Comparison of ENCODE assay signal across 20 cellular contexts in genomic region chr1:56799605-56800398, GRCh38. TPM values are rescaled to one million over a fixed set of nuclear protein-coding genes. Genes with fewer than 3 reads are reported as not detected.
DNase-seq lines count a peak whose midpoint lies in the region; ATAC-seq and TF ChIP-seq lines count a peak whose summit lies in the region.
"Had no signal": no experiment of that assay in that cellular context is flagged by ENCODE, and none has a peak within 500 bp of the region (broad histone marks: within the 10 kb centered on the region; RNA-seq: fewer than 3 reads in every experiment).

No MANE protein-coding gene starts in this region.

- H3K4me1 Mint-ChIP-seq in CD4-positive, alpha-beta T cell (ENCODE audit: low read depth): no peaks in the 10 kb centered on the region
- H3K4me1 Mint-ChIP-seq: stimulated activated memory B cell treated with anti-CD40 and anti-IgM and Interleukin-4, amounts not matched to agents 10 μg/mL and 1 μg/mL and 100 μg/mL, for 72 hours had no signal

- CTCF ChIA-PET in OCI-LY7 (lab: Charles Lee; ENCODE audit: unreplicated experiment): no interaction called here
- CTCF ChIA-PET in CD4-positive, alpha-beta T cell (lab: Charles Lee): no interaction called here

- peaks cover 0 to 3% of the 10 kb centered on the region in 2 donors for H3K9me3 Mint-ChIP-seq in activated naive CD4-positive, alpha-beta T cell treated with anti-CD3 and anti-CD28 coated beads, Interleukin-2, amount 50 U/mL, for 72 hours
- no peaks in the 10 kb centered on the region for H3K9me3 Mint-ChIP-seq in CD4-positive, alpha-beta T cell
- H3K9me3 Mint-ChIP-seq: activated naive CD4-positive, alpha-beta T cell treated with anti-CD3 and anti-CD28 coated beads for 36 hours; H9; stimulated activated memory B cell treated with anti-CD40 and anti-IgM and Interleukin-4, amounts not matched to agents 10 μg/mL and 1 μg/mL and 100 μg/mL, for 72 hours had no signal

- H3K9me2 ChIP-seq in OCI-LY7 (ENCODE audit: insufficient read depth, low read length): no peaks in the 10 kb centered on the region

- H4K20me1 ChIP-seq in OCI-LY7 (ENCODE audit: insufficient read depth, low read length): no peaks in the 10 kb centered on the region

- H3K4me3 Mint-ChIP-seq in CD4-positive, alpha-beta T cell: no peak overlapping the region
- H3K4me3 Mint-ChIP-seq: activated naive CD4-positive, alpha-beta T cell treated with anti-CD3 and anti-CD28 coated beads for 36 hours; H9; stimulated activated memory B cell treated with anti-CD40 and anti-IgM and Interleukin-4, amounts not matched to agents 10 μg/mL and 1 μg/mL and 100 μg/mL, for 72 hours had no signal

- peak; percentile 65 for ATAC-seq in left ventricle myocardium superior
- no peak for ATAC-seq in HG02981 (IDR thresholded peaks at IDR 0.05; ENCODE audit: unreplicated experiment)
- ATAC-seq in activated naive CD4-positive, alpha-beta T cell treated with anti-CD3 and anti-CD28 coated beads, Interleukin-2, amount 50 U/mL, for 72 hours: no peak
- no peak for ATAC-seq in CD4-positive, alpha-beta T cell (ENCODE audit: poor library complexity)
- ATAC-seq: A549; stimulated activated memory B cell treated with anti-CD40 and anti-IgM and Interleukin-4, amounts not matched to agents 10 μg/mL and 1 μg/mL and 100 μg/mL, for 72 hours had no signal

- DNase-seq in A172 (ENCODE audit: low spot score) (peak; percentile 60), HT1080 (ENCODE audit: low read depth) (peak; percentile 75), astrocyte of the hippocampus (ENCODE audit: low read depth, low spot score) (peak; percentile 73), left ventricle myocardium superior (no peak), OCI-LY7 (ENCODE audit: low spot score) (no peak)
- no peak for DNase-seq in activated naive CD4-positive, alpha-beta T cell treated with anti-CD3 and anti-CD28 coated beads, Interleukin-2, amount 50 U/mL, for 72 hours (ENCODE audit: low spot score in 2 of 2)
- DNase-seq in CD4-positive, alpha-beta T cell: no peak
- DNase-seq: activated CD4-positive, alpha-beta T cell treated with anti-CD3 and anti-CD28 coated beads for 4 hours; activated CD8-positive, alpha-beta memory T cell treated with anti-CD3 and anti-CD28 coated beads, Interleukin-2, amount 50 U/mL, for 48 hours; activated naive CD4-positive, alpha-beta T cell treated with anti-CD3 and anti-CD28 coated beads for 36 hours; H9; NCI-H1694 treated with DMSO at 0.1 percent for 48 hours; NCI-H510A; pancreas; upper lobe of left lung had no signal

- H3K9me3 ChIP-seq in OCI-LY7 (ENCODE audit: low read length): no peaks in the 10 kb centered on the region
- H3K9me3 ChIP-seq in CD4-positive, alpha-beta T cell (ENCODE audit: control insufficient read depth, low read length): no peaks in the 10 kb centered on the region
- H3K9me3 ChIP-seq: A549, breast epithelium, pancreas, upper lobe of left lung had no signal

- H2AFZ ChIP-seq in OCI-LY7 (ENCODE audit: low read length): no peak overlapping the region

- H3K4me2 ChIP-seq in OCI-LY7 (ENCODE audit: low read length): no peak overlapping the region
- H3K4me2 ChIP-seq: A549 had no signal

- peaks cover 4% of the 10 kb centered on the region for H3K27me3 ChIP-seq in CD4-positive, alpha-beta T cell (ENCODE audit: control insufficient read depth, insufficient read depth, low read length)
- H3K27me3 ChIP-seq: breast epithelium, pancreas, upper lobe of left lung had no signal

- H3K79me2 ChIP-seq in OCI-LY7 (ENCODE audit: insufficient read depth, low read depth, low read length): no peaks in the 10 kb centered on the region

- H3K4me3 ChIP-seq in OCI-LY7 (ENCODE audit: low read depth, low read length, poor library complexity, severe bottlenecking): no peak overlapping the region
- H3K4me3 ChIP-seq: A549, breast epithelium, pancreas, upper lobe of left lung had no signal

- H3K27me3 Mint-ChIP-seq in CD4-positive, alpha-beta T cell: peaks cover 3% of the 10 kb centered on the region

- TF ChIP-seq CTCF in OCI-LY7 (conservative IDR thresholded peaks at IDR 0.05; ENCODE audit: low read length): no peak
- no peak for TF ChIP-seq CTCF in CD4-positive, alpha-beta T cell (IDR thresholded peaks at IDR 0.05)

- H3K27ac ChIP-seq in OCI-LY7 (ENCODE audit: low read depth, low read length, poor library complexity, severe bottlenecking): no peak overlapping the region
- H3K27ac ChIP-seq in CD4-positive, alpha-beta T cell (ENCODE audit: low read depth, low read length): no peak overlapping the region
- H3K27ac ChIP-seq: A549, breast epithelium, pancreas, upper lobe of left lung had no signal

- intact Hi-C loops in left ventricle myocardium superior (cut with micrococcal nuclease): no loop called here
- intact Hi-C loops in OCI-LY7 (cut with micrococcal nuclease; ENCODE audit: unreplicated experiment): no loop called here
- intact Hi-C loops in CD4-positive, alpha-beta T cell (cut with DNase I, micrococcal nuclease): no loop called here

- no peaks in the 10 kb centered on the region for H3K4me1 ChIP-seq in OCI-LY7 (ENCODE audit: insufficient read depth, low read length, poor library complexity, severe bottlenecking)
- H3K4me1 ChIP-seq: breast epithelium, pancreas had no signal

- BruUV-seq in OCI-LY7 (replicated peaks; lab: Mats Ljungman, UMichigan): no TSS peak

- H3K36me3 Mint-ChIP-seq in activated naive CD4-positive, alpha-beta T cell treated with anti-CD3 and anti-CD28 coated beads, Interleukin-2, amount 50 U/mL, for 72 hours: no peaks in the 10 kb centered on the region
- H3K36me3 Mint-ChIP-seq in CD4-positive, alpha-beta T cell (ENCODE audit: low read depth): no peaks in the 10 kb centered on the region
- H3K36me3 Mint-ChIP-seq: stimulated activated memory B cell treated with anti-CD40 and anti-IgM and Interleukin-4, amounts not matched to agents 10 μg/mL and 1 μg/mL and 100 μg/mL, for 72 hours had no signal

- POLR2A ChIA-PET in OCI-LY7 (lab: Charles Lee): interaction anchor here (0.6 to 1.1 kb wide), 3 partner anchors 224 to 1236 kb away, joined by 3 read pairs; no protein-coding TSS in a partner anchor
- POLR2A ChIA-PET in CD4-positive, alpha-beta T cell (lab: Charles Lee): no interaction called here

- no peak overlapping the region for H3K27ac Mint-ChIP-seq in activated naive CD4-positive, alpha-beta T cell treated with anti-CD3 and anti-CD28 coated beads, Interleukin-2, amount 50 U/mL, for 72 hours
- H3K27ac Mint-ChIP-seq in CD4-positive, alpha-beta T cell: no peak overlapping the region
- H3K27ac Mint-ChIP-seq: activated naive CD4-positive, alpha-beta T cell treated with anti-CD3 and anti-CD28 coated beads for 36 hours; H9; stimulated activated memory B cell treated with anti-CD40 and anti-IgM and Interleukin-4, amounts not matched to agents 10 μg/mL and 1 μg/mL and 100 μg/mL, for 72 hours had no signal

- no peaks in the 10 kb centered on the region for H3K36me3 ChIP-seq in OCI-LY7 (ENCODE audit: insufficient read depth, low read length)
- H3K36me3 ChIP-seq: breast epithelium, pancreas, upper lobe of left lung had no signal

RNA-seq across cellular contexts. Expression of gene FYB2, which starts 19.4 kb away (rescaled TPM):
- total RNA-seq in A172 (2014; rRNA removed; shearing (Covaris generic)): 0.14 TPM in 1 of 2 replicates, not detected in the other
- not detected in 2 replicates for total RNA-seq in HT1080 (2014; rRNA removed; shearing (Covaris generic))
- polyA plus RNA-seq in HT1080 (2015; cell fraction: cytosol; rRNA removed): not detected in 2 replicates
- polyA plus RNA-seq in HT1080 (2015; cell fraction: nucleus; rRNA removed): not detected in 2 replicates
- total RNA-seq in left ventricle myocardium superior (15.2 TPM), OCI-LY7 (2022) (not detected in 2 replicates)
- total RNA-seq in OCI-LY7 (2014; rRNA removed; shearing (Covaris generic)): not detected in 2 replicates
- not detected for total RNA-seq in activated naive CD4-positive, alpha-beta T cell treated with anti-CD3 and anti-CD28 coated beads, Interleukin-2, amount 50 U/mL, for 72 hours
- not detected for total RNA-seq in CD4-positive, alpha-beta T cell
- total RNA-seq: activated naive CD4-positive, alpha-beta T cell treated with anti-CD3 and anti-CD28 coated beads for 36 hours; fibroblast of villous mesenchyme had no signal
- polyA plus RNA-seq: A549 had no signal

RNA-seq across cellular contexts. Expression of gene C8A, which starts 54.8 kb away (rescaled TPM):
- total RNA-seq in A172 (2014; rRNA removed; shearing (Covaris generic)): not detected in 2 replicates
- total RNA-seq in HT1080 (2014; rRNA removed; shearing (Covaris generic)): not detected in 2 replicates
- not detected in 2 replicates for polyA plus RNA-seq in HT1080 (2015; cell fraction: cytosol; rRNA removed)
- not detected in 2 replicates for polyA plus RNA-seq in HT1080 (2015; cell fraction: nucleus; rRNA removed)
- total RNA-seq in left ventricle myocardium superior (not detected), OCI-LY7 (2022) (not detected in 2 replicates)
- total RNA-seq in OCI-LY7 (2014; rRNA removed; shearing (Covaris generic)): not detected in 2 replicates
- not detected for total RNA-seq in activated naive CD4-positive, alpha-beta T cell treated with anti-CD3 and anti-CD28 coated beads, Interleukin-2, amount 50 U/mL, for 72 hours
- total RNA-seq in CD4-positive, alpha-beta T cell: not detected
- total RNA-seq: activated naive CD4-positive, alpha-beta T cell treated with anti-CD3 and anti-CD28 coated beads for 36 hours; breast epithelium; fibroblast of villous mesenchyme; H9 had no signal
- polyA plus RNA-seq: A549, pancreas had no signal

Comparison
In these comparisons a context has a peak if more than half of its experiments do, and no peak if none do; other contexts are left out.
1. DNase-seq: peak in A172 (single experiment), HT1080 (single experiment) and astrocyte of the hippocampus (single experiment); none in left ventricle myocardium superior (single experiment), OCI-LY7 (single experiment), activated naive CD4-positive, alpha-beta T cell treated with anti-CD3 and anti-CD28 coated beads, Interleukin-2, amount 50 U/mL, for 72 hours (0 of 2) and CD4-positive, alpha-beta T cell (0 of 10).
2. RNA of gene FYB2, which starts 19.4 kb away (total RNA-seq): 15.2 TPM in left ventricle myocardium superior (single experiment); 0.14 TPM in A172, not detected in HT1080, not detected in OCI-LY7, not detected in activated naive CD4-positive, alpha-beta T cell treated with anti-CD3 and anti-CD28 coated beads, Interleukin-2, amount 50 U/mL, for 72 hours and not detected in CD4-positive, alpha-beta T cell; every median in the first group is over 10 times any median in the second.